1 cellular context compared by ENCODE assay signal in the genomic region with DNA sequence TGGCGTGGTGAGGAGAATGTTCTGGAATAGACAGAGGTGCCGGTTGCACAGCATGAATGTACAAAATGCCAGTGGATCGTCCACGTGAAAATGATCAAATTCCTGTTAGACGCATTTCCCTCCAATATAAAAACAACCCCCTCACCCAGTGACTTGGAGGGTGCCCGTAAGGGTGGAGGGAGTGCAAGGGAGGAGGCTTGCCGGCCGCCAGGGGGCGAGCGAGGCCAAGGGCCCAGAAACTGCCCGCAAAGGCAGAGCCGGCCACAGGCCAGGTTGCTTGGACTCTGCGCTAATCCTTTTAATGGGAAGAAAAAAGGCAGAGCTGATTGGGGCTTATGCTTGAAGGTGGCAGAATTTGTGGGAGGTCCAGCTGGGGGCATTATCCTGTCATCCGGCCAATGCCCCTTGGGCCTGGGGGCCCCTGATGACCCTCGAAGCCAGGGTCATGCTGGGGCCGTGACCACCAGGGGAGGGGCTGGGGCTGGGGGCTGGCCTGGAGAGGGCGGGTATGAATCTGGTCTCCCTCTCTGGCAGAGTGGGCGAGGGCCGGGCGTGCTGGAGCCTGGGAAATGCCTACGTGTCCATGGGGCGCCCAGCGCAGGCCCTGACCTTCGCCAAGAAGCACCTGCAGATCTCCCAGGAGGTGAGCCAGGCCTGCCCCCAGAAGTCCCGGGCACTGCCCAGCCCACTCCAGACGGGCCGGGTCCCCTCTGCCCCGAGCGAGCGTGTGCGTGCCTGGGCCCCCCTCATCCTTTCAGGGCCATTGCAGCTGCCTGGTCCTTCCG.
TF ChIP-seq lines count a peak whose summit lies in the region.

No MANE protein-coding gene starts in this region.

TF ChIP-seq in GM23338, 12 proteins besides CTCF, POLR2A, EP300 and RAD21 (continued from another document):
- TF ChIP-seq, protein P1, sequence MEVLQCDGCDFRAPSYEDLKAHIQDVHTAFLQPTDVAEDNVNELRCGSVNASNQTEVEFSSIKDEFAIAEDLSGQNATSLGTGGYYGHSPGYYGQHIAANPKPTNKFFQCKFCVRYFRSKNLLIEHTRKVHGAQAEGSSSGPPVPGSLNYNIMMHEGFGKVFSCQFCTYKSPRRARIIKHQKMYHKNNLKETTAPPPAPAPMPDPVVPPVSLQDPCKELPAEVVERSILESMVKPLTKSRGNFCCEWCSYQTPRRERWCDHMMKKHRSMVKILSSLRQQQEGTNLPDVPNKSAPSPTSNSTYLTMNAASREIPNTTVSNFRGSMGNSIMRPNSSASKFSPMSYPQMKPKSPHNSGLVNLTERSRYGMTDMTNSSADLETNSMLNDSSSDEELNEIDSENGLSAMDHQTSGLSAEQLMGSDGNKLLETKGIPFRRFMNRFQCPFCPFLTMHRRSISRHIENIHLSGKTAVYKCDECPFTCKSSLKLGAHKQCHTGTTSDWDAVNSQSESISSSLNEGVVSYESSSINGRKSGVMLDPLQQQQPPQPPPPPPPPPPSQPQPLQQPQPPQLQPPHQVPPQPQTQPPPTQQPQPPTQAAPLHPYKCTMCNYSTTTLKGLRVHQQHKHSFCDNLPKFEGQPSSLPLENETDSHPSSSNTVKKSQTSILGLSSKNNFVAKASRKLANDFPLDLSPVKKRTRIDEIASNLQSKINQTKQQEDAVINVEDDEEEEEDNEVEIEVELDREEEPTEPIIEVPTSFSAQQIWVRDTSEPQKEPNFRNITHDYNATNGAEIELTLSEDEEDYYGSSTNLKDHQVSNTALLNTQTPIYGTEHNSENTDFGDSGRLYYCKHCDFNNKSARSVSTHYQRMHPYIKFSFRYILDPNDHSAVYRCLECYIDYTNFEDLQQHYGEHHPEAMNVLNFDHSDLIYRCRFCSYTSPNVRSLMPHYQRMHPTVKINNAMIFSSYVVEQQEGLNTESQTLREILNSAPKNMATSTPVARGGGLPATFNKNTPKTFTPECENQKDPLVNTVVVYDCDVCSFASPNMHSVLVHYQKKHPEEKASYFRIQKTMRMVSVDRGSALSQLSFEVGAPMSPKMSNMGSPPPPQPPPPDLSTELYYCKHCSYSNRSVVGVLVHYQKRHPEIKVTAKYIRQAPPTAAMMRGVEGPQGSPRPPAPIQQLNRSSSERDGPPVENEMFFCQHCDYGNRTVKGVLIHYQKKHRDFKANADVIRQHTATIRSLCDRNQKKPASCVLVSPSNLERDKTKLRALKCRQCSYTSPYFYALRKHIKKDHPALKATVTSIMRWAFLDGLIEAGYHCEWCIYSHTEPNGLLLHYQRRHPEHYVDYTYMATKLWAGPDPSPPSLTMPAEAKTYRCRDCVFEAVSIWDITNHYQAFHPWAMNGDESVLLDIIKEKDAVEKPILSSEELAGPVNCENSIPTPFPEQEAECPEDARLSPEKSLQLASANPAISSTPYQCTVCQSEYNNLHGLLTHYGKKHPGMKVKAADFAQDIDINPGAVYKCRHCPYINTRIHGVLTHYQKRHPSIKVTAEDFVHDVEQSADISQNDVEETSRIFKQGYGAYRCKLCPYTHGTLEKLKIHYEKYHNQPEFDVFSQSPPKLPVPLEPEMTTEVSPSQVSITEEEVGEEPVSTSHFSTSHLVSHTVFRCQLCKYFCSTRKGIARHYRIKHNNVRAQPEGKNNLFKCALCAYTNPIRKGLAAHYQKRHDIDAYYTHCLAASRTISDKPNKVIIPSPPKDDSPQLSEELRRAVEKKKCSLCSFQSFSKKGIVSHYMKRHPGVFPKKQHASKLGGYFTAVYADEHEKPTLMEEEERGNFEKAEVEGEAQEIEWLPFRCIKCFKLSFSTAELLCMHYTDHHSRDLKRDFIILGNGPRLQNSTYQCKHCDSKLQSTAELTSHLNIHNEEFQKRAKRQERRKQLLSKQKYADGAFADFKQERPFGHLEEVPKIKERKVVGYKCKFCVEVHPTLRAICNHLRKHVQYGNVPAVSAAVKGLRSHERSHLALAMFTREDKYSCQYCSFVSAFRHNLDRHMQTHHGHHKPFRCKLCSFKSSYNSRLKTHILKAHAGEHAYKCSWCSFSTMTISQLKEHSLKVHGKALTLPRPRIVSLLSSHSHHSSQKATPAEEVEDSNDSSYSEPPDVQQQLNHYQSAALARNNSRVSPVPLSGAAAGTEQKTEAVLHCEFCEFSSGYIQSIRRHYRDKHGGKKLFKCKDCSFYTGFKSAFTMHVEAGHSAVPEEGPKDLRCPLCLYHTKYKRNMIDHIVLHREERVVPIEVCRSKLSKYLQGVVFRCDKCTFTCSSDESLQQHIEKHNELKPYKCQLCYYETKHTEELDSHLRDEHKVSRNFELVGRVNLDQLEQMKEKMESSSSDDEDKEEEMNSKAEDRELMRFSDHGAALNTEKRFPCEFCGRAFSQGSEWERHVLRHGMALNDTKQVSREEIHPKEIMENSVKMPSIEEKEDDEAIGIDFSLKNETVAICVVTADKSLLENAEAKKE (CRISPR knock-in tag; IDR thresholded peaks at IDR 0.05): no peak
- no peak for TF ChIP-seq POLR2AphosphoS5 (IDR thresholded peaks at IDR 0.05; ENCODE audit: low read depth)
- no peak for TF ChIP-seq EZH2phosphoT487 (IDR thresholded peaks at IDR 0.05; ENCODE audit: unreplicated experiment)
- TF ChIP-seq, protein P2, sequence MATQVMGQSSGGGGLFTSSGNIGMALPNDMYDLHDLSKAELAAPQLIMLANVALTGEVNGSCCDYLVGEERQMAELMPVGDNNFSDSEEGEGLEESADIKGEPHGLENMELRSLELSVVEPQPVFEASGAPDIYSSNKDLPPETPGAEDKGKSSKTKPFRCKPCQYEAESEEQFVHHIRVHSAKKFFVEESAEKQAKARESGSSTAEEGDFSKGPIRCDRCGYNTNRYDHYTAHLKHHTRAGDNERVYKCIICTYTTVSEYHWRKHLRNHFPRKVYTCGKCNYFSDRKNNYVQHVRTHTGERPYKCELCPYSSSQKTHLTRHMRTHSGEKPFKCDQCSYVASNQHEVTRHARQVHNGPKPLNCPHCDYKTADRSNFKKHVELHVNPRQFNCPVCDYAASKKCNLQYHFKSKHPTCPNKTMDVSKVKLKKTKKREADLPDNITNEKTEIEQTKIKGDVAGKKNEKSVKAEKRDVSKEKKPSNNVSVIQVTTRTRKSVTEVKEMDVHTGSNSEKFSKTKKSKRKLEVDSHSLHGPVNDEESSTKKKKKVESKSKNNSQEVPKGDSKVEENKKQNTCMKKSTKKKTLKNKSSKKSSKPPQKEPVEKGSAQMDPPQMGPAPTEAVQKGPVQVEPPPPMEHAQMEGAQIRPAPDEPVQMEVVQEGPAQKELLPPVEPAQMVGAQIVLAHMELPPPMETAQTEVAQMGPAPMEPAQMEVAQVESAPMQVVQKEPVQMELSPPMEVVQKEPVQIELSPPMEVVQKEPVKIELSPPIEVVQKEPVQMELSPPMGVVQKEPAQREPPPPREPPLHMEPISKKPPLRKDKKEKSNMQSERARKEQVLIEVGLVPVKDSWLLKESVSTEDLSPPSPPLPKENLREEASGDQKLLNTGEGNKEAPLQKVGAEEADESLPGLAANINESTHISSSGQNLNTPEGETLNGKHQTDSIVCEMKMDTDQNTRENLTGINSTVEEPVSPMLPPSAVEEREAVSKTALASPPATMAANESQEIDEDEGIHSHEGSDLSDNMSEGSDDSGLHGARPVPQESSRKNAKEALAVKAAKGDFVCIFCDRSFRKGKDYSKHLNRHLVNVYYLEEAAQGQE (IDR thresholded peaks at IDR 0.05; ENCODE audit: unreplicated experiment): no peak
